In genomic region chr1:68330391-68330790, GRCh38 we compare ENCODE assay signal across 16 cellular contexts.
DNase-seq lines count a peak whose midpoint lies in the region; ATAC-seq, FAIRE-seq and TF ChIP-seq lines count a peak whose summit lies in the region.
"Had no signal": no experiment of that assay in that cellular context is flagged by ENCODE, and none has a peak within 500 bp of the region (broad histone marks: within the 10 kb centered on the region; RNA-seq: fewer than 3 reads in every experiment).

No MANE protein-coding gene starts in this region.

- H3K9me3 ChIP-seq in PC-3 (ENCODE audit: low read length) (no peaks in the 10 kb centered on the region), endothelial cell of umbilical vein (replicated peaks; ENCODE audit: control insufficient read depth, insufficient read depth, low read length) (no peaks in the 10 kb centered on the region), smooth muscle cell (replicated peaks; ENCODE audit: low read depth) (no peaks in the 10 kb centered on the region)
- H3K9me3 ChIP-seq: A549, BLaER1, HAP-1 had no signal

- POLR2A ChIA-PET in PC-3 (lab: Charles Lee; ENCODE audit: unreplicated experiment) (no interaction called here), endothelial cell of umbilical vein (lab: Charles Lee) (interaction anchor here (1.3 to 1.6 kb wide), 2 partner anchors 98 to 157 kb away, joined by 5 to 7 read pairs; partner anchors contain the start of gene WLS)

- CTCF ChIA-PET in PC-3 (lab: Charles Lee) (interaction anchor here (0.6 to 1.0 kb wide), 3 partner anchors 13 to 210 kb away, joined by 5 to 7 read pairs (median 5); no protein-coding TSS in a partner anchor), endothelial cell of umbilical vein (lab: Charles Lee) (interaction anchor here (1.0 to 5.1 kb wide), 10 partner anchors 8 to 214 kb away, joined by 3 to 34 read pairs (median 6); partner anchors contain the start of gene WLS)

- H3K27me3 ChIP-seq in PC-3 (ENCODE audit: low read length): no peaks in the 10 kb centered on the region
- no peaks in the 10 kb centered on the region for H3K27me3 ChIP-seq in endothelial cell of umbilical vein (ENCODE audit: control insufficient read depth in 2 of 2, insufficient read depth in 2 of 2, low read length in 2 of 2)
- H3K27me3 ChIP-seq in smooth muscle cell (ENCODE audit: low read depth): no peaks in the 10 kb centered on the region
- H3K27me3 ChIP-seq: BLaER1 had no signal

- no peak overlapping the region for H3K4me3 Mint-ChIP-seq in HFFc6
- H3K4me3 Mint-ChIP-seq: CD8-positive, alpha-beta memory T cell had no signal

- H3K36me3 Mint-ChIP-seq in HFFc6 (ENCODE audit: low read depth): no peaks in the 10 kb centered on the region
- H3K36me3 Mint-ChIP-seq: CD8-positive, alpha-beta memory T cell had no signal

- peaks cover 5% of the 10 kb centered on the region for H3K27me3 Mint-ChIP-seq in HFFc6 (ENCODE audit: insufficient read depth)
- H3K27me3 Mint-ChIP-seq: CD8-positive, alpha-beta memory T cell had no signal

- peaks cover 57% of the 10 kb centered on the region for H3K4me1 Mint-ChIP-seq in HFFc6 (ENCODE audit: low read depth)
- H3K4me1 Mint-ChIP-seq: CD8-positive, alpha-beta memory T cell had no signal

- H3K9me2 ChIP-seq in PC-3 (replicated peaks; ENCODE audit: low read length): no peaks in the 10 kb centered on the region

- FAIRE-seq in endothelial cell of umbilical vein (lab: Jason Lieb, UNC) (no peak), frontal cortex (lab: Jason Lieb, UNC) (no peak)
- FAIRE-seq: A549, H1, HepG2, HTR-8/SVneo had no signal

- H3F3A ChIP-seq in PC-3 (ENCODE audit: low read length, unreplicated experiment) (no peaks in the 10 kb centered on the region), smooth muscle cell (ENCODE audit: low read depth) (no peaks in the 10 kb centered on the region)

- WGBS in smooth muscle cell (ENCODE audit: low lambda C conversion rate): 67% methylated on average over 2 of the region's 2 CpGs

- H2AFZ ChIP-seq in PC-3 (ENCODE audit: low read length): no peak overlapping the region
- H2AFZ ChIP-seq in endothelial cell of umbilical vein (ENCODE audit: low read depth, low read length): no peak overlapping the region
- no peak overlapping the region for H2AFZ ChIP-seq in smooth muscle cell (ENCODE audit: low read depth)

- no peaks in the 10 kb centered on the region for H3K9me1 ChIP-seq in endothelial cell of umbilical vein (replicated peaks; ENCODE audit: control insufficient read depth, extremely low read depth, insufficient read depth, low read length)

- peaks cover 15% of the 10 kb centered on the region for H3K4me1 ChIP-seq in PC-3 (ENCODE audit: insufficient read depth, low read length)
- H3K4me1 ChIP-seq in endothelial cell of umbilical vein (ENCODE audit: control insufficient read depth, extremely low read depth, insufficient read depth, low read length): peaks cover 29% of the 10 kb centered on the region
- no peaks in the 10 kb centered on the region for H3K4me1 ChIP-seq in smooth muscle cell (ENCODE audit: low read depth)
- H3K4me1 ChIP-seq: A549, BLaER1, HAP-1 had no signal

- intact Hi-C loops in PC-3 (cut with micrococcal nuclease): no loop called here
- intact Hi-C loops in endothelial cell of umbilical vein (cut with micrococcal nuclease): no loop called here

- no peaks in the 10 kb centered on the region for H4K20me1 ChIP-seq in PC-3 (ENCODE audit: low read length)
- H4K20me1 ChIP-seq in endothelial cell of umbilical vein (replicated peaks; ENCODE audit: control insufficient read depth, extremely low read depth, insufficient read depth, low read length): no peaks in the 10 kb centered on the region
- no peaks in the 10 kb centered on the region for H4K20me1 ChIP-seq in smooth muscle cell (ENCODE audit: low read depth)
- H4K20me1 ChIP-seq: BLaER1 had no signal

- H3K9ac ChIP-seq in PC-3 (ENCODE audit: low read length) (no peak overlapping the region), endothelial cell of umbilical vein (replicated peaks; ENCODE audit: extremely low read depth, insufficient read depth, low read length) (no peak overlapping the region), smooth muscle cell (ENCODE audit: low read depth) (no peak overlapping the region)
- H3K9ac ChIP-seq: BLaER1 had no signal

- H3K4me2 ChIP-seq in PC-3 (ENCODE audit: low read length) (0 out of 2 replicates have a peak overlapping the region, but pooled peaks have one; percentile 0), endothelial cell of umbilical vein (ENCODE audit: insufficient read depth, low read length) (no peak overlapping the region), smooth muscle cell (no peak overlapping the region)
- H3K4me2 ChIP-seq: A549, BLaER1 had no signal

- TF ChIP-seq POLR2A in endothelial cell of umbilical vein (IDR thresholded peaks at IDR 0.05; ENCODE audit: low read depth, low read length): no peak

- no peak for DNase-seq in HFFc6
- no peak for DNase-seq in PC-3
- peak; percentile 10 for DNase-seq in endothelial cell of umbilical vein (ENCODE audit: low read depth, low spot score)
- DNase-seq in smooth muscle cell (lab: John Stamatoyannopoulos, UW; ENCODE audit: unreplicated experiment): no peak
- no peak for DNase-seq in SW480 (ENCODE audit: low spot score)
- no peak for DNase-seq in frontal cortex (ENCODE audit: low spot score in 2 of 2)
- DNase-seq: AML-193; CD8-positive, alpha-beta memory T cell; GF-D8 had no signal

- no peak overlapping the region for H3K4me3 ChIP-seq in PC-3 (ENCODE audit: low read length)
- H3K4me3 ChIP-seq in endothelial cell of umbilical vein (replicated peaks in 1 of 3; ENCODE audit: insufficient read depth in 1 of 3, low read depth in 1 of 3, low read length in 3 of 3): no peak overlapping the region
- H3K4me3 ChIP-seq in smooth muscle cell: no peak overlapping the region
- H3K4me3 ChIP-seq: A549, BLaER1, HAP-1 had no signal

- no peaks in the 10 kb centered on the region for H3K9me3 Mint-ChIP-seq in HFFc6

- TF ChIP-seq CTCF in HFFc6 (IDR thresholded peaks at IDR 0.05): no peak
- TF ChIP-seq CTCF in PC-3 (conservative IDR thresholded peaks at IDR 0.05; ENCODE audit: low read depth, low read length): no peak
- TF ChIP-seq CTCF in endothelial cell of umbilical vein (IDR thresholded peaks at IDR 0.05; ENCODE audit: extremely low read depth in 1 of 2, insufficient read depth in 1 of 2, low read depth in 1 of 2, low read length in 2 of 2): no peak
- TF ChIP-seq CTCF in smooth muscle cell (IDR thresholded peaks at IDR 0.05; ENCODE audit: borderline replicate concordance, insufficient read depth, poor library complexity, severe bottlenecking): no peak

- ATAC-seq in PC-3 (no peak), HG02610 (IDR thresholded peaks at IDR 0.05; ENCODE audit: unreplicated experiment) (no peak)
- ATAC-seq: A549, HepG2 had no signal

- peak overlapping the region; percentile 9; the same call in 1 of the 2 replicates for H3K27ac Mint-ChIP-seq in HFFc6
- H3K27ac Mint-ChIP-seq: CD8-positive, alpha-beta memory T cell had no signal

- H3K79me2 ChIP-seq in PC-3 (ENCODE audit: low read length) (no peaks in the 10 kb centered on the region), endothelial cell of umbilical vein (ENCODE audit: control insufficient read depth, insufficient read depth, low read length) (no peaks in the 10 kb centered on the region), smooth muscle cell (ENCODE audit: low read depth) (no peaks in the 10 kb centered on the region)

- H3K36me3 ChIP-seq in PC-3 (ENCODE audit: low read depth, low read length) (no peaks in the 10 kb centered on the region), endothelial cell of umbilical vein (ENCODE audit: control insufficient read depth in 2 of 2, extremely low read depth in 1 of 2, insufficient read depth in 2 of 2, low read length in 2 of 2) (no peaks in the 10 kb centered on the region), smooth muscle cell (ENCODE audit: low read depth) (no peaks in the 10 kb centered on the region)
- H3K36me3 ChIP-seq: BLaER1, HAP-1 had no signal

- H3K27ac ChIP-seq in PC-3 (ENCODE audit: low read length): 0 out of 2 replicates have a peak overlapping the region, but pooled peaks have one; percentile 21
- no peak overlapping the region for H3K27ac ChIP-seq in endothelial cell of umbilical vein (ENCODE audit: insufficient read depth, low read depth, low read length)
- peak overlapping the region; percentile 38 for H3K27ac ChIP-seq in smooth muscle cell (ENCODE audit: low read depth)
- H3K27ac ChIP-seq: A549, BLaER1 had no signal

- dilution Hi-C loops in endothelial cell of umbilical vein (cut with MboI; ENCODE audit: extremely low pct_ligation_motif_present, low sequenced_read_pairs): loop anchor here (25.0 kb wide), 1 partner anchor 193 kb away; no protein-coding TSS in a partner anchor

- BruUV-seq in PC-3 (replicated peaks; lab: Mats Ljungman, UMichigan) (no TSS peak), endothelial cell of umbilical vein (replicated peaks; lab: Mats Ljungman, UMichigan) (no TSS peak)

TF ChIP-seq in endothelial cell of umbilical vein, 7 proteins besides CTCF, POLR2A, EP300 and RAD21:
- TF ChIP-seq MAX (IDR thresholded peaks at IDR 0.05; ENCODE audit: insufficient read depth, insufficient read length) (no peak), EZH2 (IDR thresholded peaks at IDR 0.05; ENCODE audit: borderline replicate concordance, low read depth, low read length, severe bottlenecking) (no peak), FOS (IDR thresholded peaks at IDR 0.05; ENCODE audit: borderline replicate concordance, insufficient read depth, low read length) (no peak), MYC (IDR thresholded peaks at IDR 0.05; ENCODE audit: low read depth, low read length) (no peak), GATA2 (IDR thresholded peaks at IDR 0.05; ENCODE audit: insufficient read depth, insufficient read length, low read depth, low read length) (no peak), POLR2AphosphoS5 (IDR thresholded peaks at IDR 0.05; ENCODE audit: insufficient read depth, low read depth, low read length) (no peak), JUN (IDR thresholded peaks at IDR 0.05; ENCODE audit: borderline replicate concordance, insufficient read depth, insufficient read length, low read depth) (no peak)
